Comparison of ENCODE assay signal across 13 cellular contexts in genomic region chr5:108730617-108731340, GRCh38. TPM values are rescaled to one million over a fixed set of nuclear protein-coding genes. Genes with fewer than 3 reads are reported as not detected.
DNase-seq lines count a peak whose midpoint lies in the region; ATAC-seq, FAIRE-seq and TF ChIP-seq lines count a peak whose summit lies in the region.
"Had no signal": no experiment of that assay in that cellular context is flagged by ENCODE, and none has a peak within 500 bp of the region (broad histone marks: within the 10 kb centered on the region; RNA-seq: fewer than 3 reads in every experiment).

No MANE protein-coding gene starts in this region.

- peak; percentile 49 for ATAC-seq in GM18505 (IDR thresholded peaks at IDR 0.05; ENCODE audit: unreplicated experiment)
- ATAC-seq in GM21528 (IDR thresholded peaks at IDR 0.05; ENCODE audit: low FRiP score, unreplicated experiment), result peak; percentile 50
- peak; percentile 24 for ATAC-seq in HG03196 (IDR thresholded peaks at IDR 0.05; ENCODE audit: unreplicated experiment)
- no peak for ATAC-seq in K562
- ATAC-seq: left cardiac atrium, Panc1 had no signal

- no peak overlapping the region for H3K27ac Mint-ChIP-seq in endodermal cell
- H3K27ac Mint-ChIP-seq: CD4-positive, alpha-beta memory T cell had no signal

- no peak overlapping the region for H3K4me2 ChIP-seq in K562 (ENCODE audit: insufficient read depth, low read length)
- no peak overlapping the region for H3K4me2 ChIP-seq in GM23248 (ENCODE audit: unreplicated experiment)

- no peak for TF ChIP-seq RAD21 in K562 (CRISPR knock-in tag; conservative IDR thresholded peaks at IDR 0.05 in 1 of 2, IDR thresholded peaks at IDR 0.05 in 1 of 2)

- H4K20me1 ChIP-seq in K562 (replicated peaks; ENCODE audit: control insufficient read depth, insufficient read depth, low read length) (no peaks in the 10 kb centered on the region), GM23248 (ENCODE audit: insufficient read depth) (no peaks in the 10 kb centered on the region)

- WGBS in K562 (ENCODE audit: insufficient coverage, low coverage, missing lambda C conversion rate), result 0% methylated on average over 1 of the region's 1 CpG
- WGBS in endodermal cell (ENCODE audit: insufficient coverage in 1 of 2, insufficient read length in 1 of 2), 2 experiments, result 79% methylated on average over 1 of the region's 1 CpG; no CpG with 5 or more reads in 1 of the 2 experiments
- WGBS in GM23248 (ENCODE audit: low coverage in 1 of 2, low lambda C conversion rate in 2 of 2, missing lambda C conversion rate in 2 of 2), 2 experiments, result 88 to 96% methylated on average over 1 of the region's 1 CpG

- H3F3A ChIP-seq in GM23248 (ENCODE audit: insufficient read depth), result peaks cover 43% of the 10 kb centered on the region

- H3K4me3 ChIP-seq in K562 (no peak overlapping the region), endodermal cell (ENCODE audit: low read length) (no peak overlapping the region), GM23248 (no peak overlapping the region)

- H3K36me3 Mint-ChIP-seq in endodermal cell (ENCODE audit: low read depth), result no peaks in the 10 kb centered on the region
- H3K36me3 Mint-ChIP-seq: CD4-positive, alpha-beta memory T cell had no signal

- in situ Hi-C loops in K562 (cut with MboI), result no loop called here
- in situ Hi-C loops in GM23248 (cut with MboI), result no loop called here

- no TSS peak for BruUV-seq in K562 (replicated peaks; lab: Mats Ljungman, UMichigan)

- no peaks in the 10 kb centered on the region for H3K27me3 ChIP-seq in K562 (ENCODE audit: control insufficient read depth in 2 of 2, insufficient read depth in 2 of 2, low read length in 2 of 2)
- no peaks in the 10 kb centered on the region for H3K27me3 ChIP-seq in endodermal cell (ENCODE audit: control insufficient read depth, insufficient read depth, low read length, poor library complexity, severe bottlenecking)
- H3K27me3 ChIP-seq in GM23248 (replicated peaks; ENCODE audit: insufficient read depth), result no peaks in the 10 kb centered on the region

- CTCF ChIA-PET in K562 (lab: Yijun Ruan, JAX; ENCODE audit: low intra/inter-chr PET ratio), result no interaction called here

- H3K79me2 ChIP-seq in K562 (ENCODE audit: control insufficient read depth, insufficient read depth, low read length) (peaks cover 20% of the 10 kb centered on the region), GM23248 (ENCODE audit: insufficient read depth) (no peaks in the 10 kb centered on the region)

- no peaks in the 10 kb centered on the region for H3K36me3 ChIP-seq in K562 (ENCODE audit: control insufficient read depth, insufficient read depth, low read length)
- H3K36me3 ChIP-seq in endodermal cell (ENCODE audit: control insufficient read depth, insufficient read depth, low read length), result no peaks in the 10 kb centered on the region
- H3K36me3 ChIP-seq in GM23248 (ENCODE audit: low read depth), result no peaks in the 10 kb centered on the region

- TF ChIP-seq POLR2A in GM18505 (IDR thresholded peaks at IDR 0.05; ENCODE audit: borderline replicate concordance, extremely low read depth, insufficient read depth, insufficient read length), result no peak
- TF ChIP-seq POLR2A in K562 (conservative IDR thresholded peaks at IDR 0.05), result no peak

- no peak for FAIRE-seq in K562 (lab: Jason Lieb, UNC)
- FAIRE-seq: astrocyte had no signal

- no peaks in the 10 kb centered on the region for H3K9me2 ChIP-seq in GM23248 (ENCODE audit: insufficient read depth)

- peaks cover 22% of the 10 kb centered on the region for H3K4me1 Mint-ChIP-seq in endodermal cell

- H3K9ac ChIP-seq in K562 (ENCODE audit: insufficient read depth in 1 of 2, low read depth in 2 of 2, low read length in 2 of 2), result no peak overlapping the region
- H3K9ac ChIP-seq in endodermal cell (ENCODE audit: extremely low read depth, low read length, poor library complexity, severe bottlenecking), result no peak overlapping the region
- no peak overlapping the region for H3K9ac ChIP-seq in GM23248

- H3K9me3 ChIP-seq in K562 (replicated peaks; ENCODE audit: control insufficient read depth, insufficient read depth, low read depth, low read length) (no peaks in the 10 kb centered on the region), endodermal cell (ENCODE audit: control insufficient read depth, low read length) (no peaks in the 10 kb centered on the region), GM23248 (ENCODE audit: low read depth) (no peaks in the 10 kb centered on the region)

- H3K27ac ChIP-seq in K562 (ENCODE audit: extremely low read depth, low read depth, low read length) (no peak overlapping the region), endodermal cell (ENCODE audit: low read depth, low read length) (no peak overlapping the region), GM23248 (no peak overlapping the region)

- no peak for TF ChIP-seq EP300 in K562 (IDR thresholded peaks at IDR 0.05; ENCODE audit: low read length)

- no peak overlapping the region for H2AFZ ChIP-seq in K562 (ENCODE audit: low read depth, low read length)
- H2AFZ ChIP-seq in GM23248, result no peak overlapping the region

- POLR2A ChIA-PET in K562 (lab: Yijun Ruan, JAX), result interaction anchor here (0.9 to 5.3 kb wide), 2 partner anchors 18 to 348 kb away, joined by 3 to 49 read pairs; partner anchors contain the start of genes FBXL17 and FER

- no peaks in the 10 kb centered on the region for H3K9me1 ChIP-seq in K562 (ENCODE audit: control insufficient read depth, insufficient read depth, low read length)

- no peaks in the 10 kb centered on the region for H3K9me3 Mint-ChIP-seq in endodermal cell

- TF ChIP-seq CTCF in K562 (IDR thresholded peaks at IDR 0.05 in 2 of 3, conservative IDR thresholded peaks at IDR 0.05 in 1 of 3; ENCODE audit: insufficient read depth in 2 of 3, low read depth in 1 of 3, low read length in 3 of 3) (no peak), endodermal cell (conservative IDR thresholded peaks at IDR 0.05) (no peak)

- no peak overlapping the region for H3K4me3 Mint-ChIP-seq in endodermal cell
- H3K4me3 Mint-ChIP-seq: CD4-positive, alpha-beta memory T cell had no signal

- H3K4me1 ChIP-seq in K562 (replicated peaks in 1 of 2; ENCODE audit: control insufficient read depth in 2 of 2, insufficient read depth in 2 of 2, low read length in 2 of 2) (peaks cover 3 to 8% of the 10 kb centered on the region in 2 experiments; a peak in 3 of 5 replicates), endodermal cell (ENCODE audit: control insufficient read depth, insufficient read depth, low read length) (peaks cover 5% of the 10 kb centered on the region), GM23248 (ENCODE audit: insufficient read depth) (peaks cover 28% of the 10 kb centered on the region)

- intact Hi-C loops in K562 (cut with micrococcal nuclease), result no loop called here

- H3K27me3 Mint-ChIP-seq in endodermal cell (ENCODE audit: insufficient read depth), result peaks cover 2% of the 10 kb centered on the region

- DNase-seq in K562 (ENCODE audit: extremely low read depth in 1 of 4, low spot score in 3 of 4), result no peak
- no peak for DNase-seq in NK-92 treated with Interleukin-12 subunit alpha and Interleukin-12 subunit beta, amount 100 ng/mL, for 24 hours (lab: John Stamatoyannopoulos, UW)
- DNase-seq in inferior parietal cortex (ENCODE audit: extremely low spot score), result no peak
- no peak for DNase-seq in endodermal cell
- no peak for DNase-seq in GM23248
- DNase-seq: CD4-positive, alpha-beta memory T cell; left cardiac atrium; stimulated activated CD8-positive, alpha-beta memory T cell treated with anti-CD3 and anti-CD28 coated beads, Interleukin-4, amount 100 ng/mL, for 48 hours had no signal

TF ChIP-seq in K562, 482 proteins besides CTCF, POLR2A, EP300 and RAD21 (continues in another document):
- TF ChIP-seq CEBPB (tag; IDR thresholded peaks at IDR 0.05) (peak; percentile 70), ZNF316 (IDR thresholded peaks at IDR 0.05) (peak; percentile 26), C11orf30 (IDR thresholded peaks at IDR 0.05; ENCODE audit: low read depth) (peak; percentile 13; the same call in 1 of the 2 replicates)

RNA-seq across cellular contexts. Expression of gene FER, which starts 16.9 kb away (rescaled TPM):
- 11.5 and 57.2 TPM in 2 replicates for total RNA-seq in K562 (2011; cell fraction: chromatin; rRNA removed; ENCODE audit: low replicate concordance)
- total RNA-seq in K562 (2011; cell fraction: nucleolus; rRNA removed), result 3.0 and 4.7 TPM in 2 replicates
- 9.2 and 12.5 TPM in 2 replicates for total RNA-seq in K562 (2011; cell fraction: nucleoplasm; rRNA removed)
- 6.7 and 9.7 TPM in 2 replicates for total RNA-seq in K562 (2014; rRNA removed)
- total RNA-seq in K562 (2014; rRNA removed; fragmentation: Illumina TruSeq; extraction: Trizol), result 18.2 and 22.5 TPM in 2 replicates
- 13.8 and 16.8 TPM in 2 replicates for total RNA-seq in K562 (2015; rRNA removed; fragmentation: Illumina TruSeq; extraction: Trizol)
- 14.3 and 16.7 TPM in 2 replicates for total RNA-seq in K562 (2021)
- 6.4 and 8.5 TPM in 2 replicates for polyA plus RNA-seq in K562 (2011; rRNA removed)
- 0.64 and 1.4 TPM in 2 replicates for polyA plus RNA-seq in K562 (2011; cell fraction: cytosol; rRNA removed)
- polyA plus RNA-seq in K562 (2011; cell fraction: nucleus; rRNA removed), result 3.3 and 5.0 TPM in 2 replicates
- polyA plus RNA-seq in K562 (2012), result 7.3 and 8.2 TPM in 2 replicates
- polyA plus RNA-seq in K562 (2014; fragmentation: Illumina TruSeq; extraction: Trizol), result 6.9 and 8.9 TPM in 2 replicates
- 10 to 100 TPM in 1 of 2 experiments, 1 to 10 TPM in 1; 8.8 to 10.3 TPM for polyA plus RNA-seq in K562 (2014; fragmentation: Nextera tagmentation; extraction: Ambion mirVana)
- 7.4 and 10.5 TPM in 2 replicates for polyA plus RNA-seq in K562 (2014; rRNA removed)
- polyA minus RNA-seq in K562 (2011; rRNA and poly(A)+ RNA removed), result 36.9 and 51.5 TPM in 2 replicates
- 4.3 and 6.3 TPM in 2 replicates for polyA minus RNA-seq in K562 (2011; cell fraction: cytosol; rRNA and poly(A)+ RNA removed)
- 12.7 and 35.9 TPM in 2 replicates for polyA minus RNA-seq in K562 (2011; cell fraction: nucleus; rRNA and poly(A)+ RNA removed)
- 10 to 100 TPM; 24.5 to 26.8 TPM for total RNA-seq in endodermal cell
- polyA plus RNA-seq in endodermal cell (2013, experiment 1 of 2), result 10.2 TPM
- polyA plus RNA-seq in endodermal cell (2013, experiment 2 of 2), result 10.9 TPM
- 16.6 and 26.8 TPM in 2 replicates for total RNA-seq in GM23248 (2014; rRNA removed; shearing (Covaris generic))
- polyA plus RNA-seq in GM23248 (2016; fragmentation: Nextera tagmentation; extraction: Ambion mirVana), result 24.9 and 26.1 TPM in 2 replicates
